8 cellular contexts compared by ENCODE assay signal in genomic region chr12:13234045-13234641, GRCh38. TPM values are rescaled to one million over a fixed set of nuclear protein-coding genes. Genes with fewer than 3 reads are reported as not detected.
DNase-seq lines count a peak whose midpoint lies in the region; ATAC-seq, FAIRE-seq and TF ChIP-seq lines count a peak whose summit lies in the region.

No MANE protein-coding gene starts in this region.

- intact Hi-C loops in pancreas (cut with DNase I): no loop called here

- H3K4me3 ChIP-seq in WERI-Rb-1 (ENCODE audit: low read depth, low read length) (no peak overlapping the region), fibroblast of pulmonary artery (replicated peaks; ENCODE audit: low read depth, low read length) (no peak overlapping the region), pancreas (no peak overlapping the region)

- TF ChIP-seq CTCF in WERI-Rb-1 (IDR thresholded peaks at IDR 0.05; ENCODE audit: low read depth, low read length): peak; percentile 70
- TF ChIP-seq CTCF in fibroblast of pulmonary artery (IDR thresholded peaks at IDR 0.05; ENCODE audit: low read length, missing control alignments): peak; percentile 97
- TF ChIP-seq CTCF in pancreas (IDR thresholded peaks at IDR 0.05): peak; percentile 39 to 60 (median 46)

- H3K9me3 ChIP-seq in WERI-Rb-1 (ENCODE audit: severe bottlenecking): no peaks in the 10 kb centered on the region
- H3K9me3 ChIP-seq in pancreas: no peaks in the 10 kb centered on the region

- ATAC-seq in pancreas (peak in 3 of 4 donors; percentile 60 to 72 (median 65)), HG02623 (IDR thresholded peaks at IDR 0.05; ENCODE audit: unreplicated experiment) (no peak)

- TF ChIP-seq RAD21 in Ishikawa (IDR thresholded peaks at IDR 0.05; ENCODE audit: low read depth): peak; percentile 99

- no peaks in the 10 kb centered on the region for H3K36me3 ChIP-seq in WERI-Rb-1
- H3K36me3 ChIP-seq in pancreas: no peaks in the 10 kb centered on the region

- DNase-seq in stimulated activated CD4-positive, alpha-beta T cell treated with anti-CD3 and anti-CD28 coated beads, Interleukin-12 subunit alpha, Interleukin-12 subunit beta, amount 100 ng/mL, for 48 hours (ENCODE audit: low read depth in 2 of 3, low spot score in 1 of 3): peak in 2 of 3 donors; percentile 15 to 47
- DNase-seq in stimulated activated CD4-positive, alpha-beta T cell treated with anti-CD3 and anti-CD28 coated beads, Interleukin-1b, Interleukin-23, amount 100 ng/mL, for 48 hours: no peak
- DNase-seq in WERI-Rb-1 (peak; percentile 56), fibroblast of pulmonary artery (ENCODE audit: low read depth) (peak; percentile 80), pancreas (peak in 1 of 6 donors; percentile 41), DMS79 treated with DMSO at 0.1 percent for 48 hours (lab: John Stamatoyannopoulos, UW) (no peak)

- H3K4me1 ChIP-seq in pancreas: no peaks in the 10 kb centered on the region

- WGBS in pancreas, 2 donors: 54 to 64% methylated on average over 7 of the region's 7 CpGs

- no peak for FAIRE-seq in pancreas (lab: Jason Lieb, UNC)

- no peaks in the 10 kb centered on the region for H3K27me3 ChIP-seq in WERI-Rb-1 (ENCODE audit: insufficient read depth, low read depth, severe bottlenecking)
- H3K27me3 ChIP-seq in pancreas: no peaks in the 10 kb centered on the region

- no peak overlapping the region for H3K27ac ChIP-seq in WERI-Rb-1
- no peak overlapping the region for H3K27ac ChIP-seq in pancreas

- no peak for TF ChIP-seq EP300 in Ishikawa (IDR thresholded peaks at IDR 0.05; ENCODE audit: borderline replicate concordance)

TF ChIP-seq in Ishikawa, 13 proteins besides CTCF, POLR2A, EP300 and RAD21:
- TF ChIP-seq, protein P1, sequence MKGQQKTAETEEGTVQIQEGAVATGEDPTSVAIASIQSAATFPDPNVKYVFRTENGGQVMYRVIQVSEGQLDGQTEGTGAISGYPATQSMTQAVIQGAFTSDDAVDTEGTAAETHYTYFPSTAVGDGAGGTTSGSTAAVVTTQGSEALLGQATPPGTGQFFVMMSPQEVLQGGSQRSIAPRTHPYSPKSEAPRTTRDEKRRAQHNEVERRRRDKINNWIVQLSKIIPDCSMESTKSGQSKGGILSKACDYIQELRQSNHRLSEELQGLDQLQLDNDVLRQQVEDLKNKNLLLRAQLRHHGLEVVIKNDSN (IDR thresholded peaks at IDR 0.05): no peak
- TF ChIP-seq NFIC (IDR thresholded peaks at IDR 0.05): no peak
- TF ChIP-seq EGR1 (IDR thresholded peaks at IDR 0.05): no peak
- TF ChIP-seq, protein P2, sequence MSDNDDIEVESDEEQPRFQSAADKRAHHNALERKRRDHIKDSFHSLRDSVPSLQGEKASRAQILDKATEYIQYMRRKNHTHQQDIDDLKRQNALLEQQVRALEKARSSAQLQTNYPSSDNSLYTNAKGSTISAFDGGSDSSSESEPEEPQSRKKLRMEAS (IDR thresholded peaks at IDR 0.05): no peak
- TF ChIP-seq CEBPB (IDR thresholded peaks at IDR 0.05): no peak
- TF ChIP-seq TAF1 (IDR thresholded peaks at IDR 0.05; ENCODE audit: low read depth): no peak
- TF ChIP-seq TCF12 (IDR thresholded peaks at IDR 0.05; ENCODE audit: low read depth): no peak
- TF ChIP-seq TEAD4 (IDR thresholded peaks at IDR 0.05): no peak
- TF ChIP-seq REST (IDR thresholded peaks at IDR 0.05; ENCODE audit: low read depth): no peak
- TF ChIP-seq FOXM1 (IDR thresholded peaks at IDR 0.05; ENCODE audit: borderline replicate concordance, low read depth): no peak
- no peak for TF ChIP-seq CREB1 (IDR thresholded peaks at IDR 0.05; ENCODE audit: low read depth)
- TF ChIP-seq ZBTB7A (IDR thresholded peaks at IDR 0.05; ENCODE audit: low read depth): no peak
- no peak for TF ChIP-seq YY1 (IDR thresholded peaks at IDR 0.05; ENCODE audit: low read depth)

RNA-seq across cellular contexts. Expression of gene EMP1, which starts 37.6 kb away (rescaled TPM):
- 10 to 100 TPM; 11.5 to 43.4 (median 31.4) TPM for total RNA-seq in pancreas
- polyA plus RNA-seq in pancreas: 10 to 100 TPM in 1 of 2 donors, 1 to 10 TPM in 1; 5.8 to 10.2 TPM

Comparison
In these comparisons a context has a peak if more than half of its experiments do, and no peak if none do; other contexts are left out.
1. DNase-seq: peak in stimulated activated CD4-positive, alpha-beta T cell treated with anti-CD3 and anti-CD28 coated beads, Interleukin-12 subunit alpha, Interleukin-12 subunit beta, amount 100 ng/mL, for 48 hours (2 of 3), WERI-Rb-1 (single experiment) and fibroblast of pulmonary artery (single experiment); none in stimulated activated CD4-positive, alpha-beta T cell treated with anti-CD3 and anti-CD28 coated beads, Interleukin-1b, Interleukin-23, amount 100 ng/mL, for 48 hours (single experiment) and DMS79 treated with DMSO at 0.1 percent for 48 hours (single experiment).
2. CTCF ChIP-seq: peak in every context shown above with its lines; median percentile 97 in fibroblast of pulmonary artery; 70 in WERI-Rb-1; 46 in pancreas.